8 cellular contexts compared by ENCODE assay signal in genomic region chr4:67871867-67872266, GRCh38. TPM values are rescaled to one million over a fixed set of nuclear protein-coding genes. Genes with fewer than 3 reads are reported as not detected.
DNase-seq lines count a peak whose midpoint lies in the region; ATAC-seq and TF ChIP-seq lines count a peak whose summit lies in the region.

No MANE protein-coding gene starts in this region.

- H3K4me3 ChIP-seq in HL-60 (replicated peaks; ENCODE audit: insufficient read depth, low read length) (no peak overlapping the region), psoas muscle (no peak overlapping the region)

- in situ Hi-C loops in G401 (cut with HindIII; ENCODE audit: low sequenced_read_pairs), result no loop called here

- peaks cover under 1% of the 10 kb centered on the region for H3K9me3 ChIP-seq in psoas muscle

- ATAC-seq in GM21390 (IDR thresholded peaks at IDR 0.05; ENCODE audit: unreplicated experiment) (peak; percentile 92), HG02938 (IDR thresholded peaks at IDR 0.05; ENCODE audit: unreplicated experiment) (no peak), psoas muscle (no peak)

- H3K4me1 ChIP-seq in psoas muscle, result no peaks in the 10 kb centered on the region

- peak; percentile 66 for TF ChIP-seq CTCF in HL-60 (IDR thresholded peaks at IDR 0.05; ENCODE audit: insufficient read depth, low read length)
- TF ChIP-seq CTCF in psoas muscle (IDR thresholded peaks at IDR 0.05), result no peak

- no peaks in the 10 kb centered on the region for H3K36me3 ChIP-seq in psoas muscle (ENCODE audit: insufficient read depth in 1 of 2, low read depth in 1 of 2)

- DNase-seq in G401 (ENCODE audit: low spot score) (peak; percentile 35), HL-60 (ENCODE audit: low read depth in 1 of 2, low spot score in 1 of 2) (peak in 1 of 2 experiments; percentile 28), SHP77 treated with DMSO at 0.1 percent for 48 hours (lab: John Stamatoyannopoulos, UW) (peak; percentile 11), glomerular endothelial cell (ENCODE audit: extremely low read depth, low read depth, low spot score) (peak; percentile 22), psoas muscle (no peak)
- DNase-seq in stimulated activated CD4-positive, alpha-beta T cell treated with anti-CD3 and anti-CD28 coated beads, Interleukin-2, amount 100 ng/mL, for 48 hours, result no peak

- no peaks in the 10 kb centered on the region for H3K27me3 ChIP-seq in HL-60 (ENCODE audit: insufficient read depth, poor library complexity, severe bottlenecking)
- H3K27me3 ChIP-seq in psoas muscle (ENCODE audit: insufficient read depth in 3 of 3, low read length in 2 of 3), result no peaks in the 10 kb centered on the region

- intact Hi-C loops in psoas muscle (cut with DNase I), result no loop called here

- H3K27ac ChIP-seq in HL-60 (replicated peaks), result no peak overlapping the region
- H3K27ac ChIP-seq in psoas muscle, result no peak overlapping the region

RNA-seq across cellular contexts. Expression of gene TMPRSS11D, which starts 11.9 kb away (rescaled TPM):
- not detected in 2 replicates for total RNA-seq in G401 (2014; rRNA removed; shearing (Covaris generic))
- total RNA-seq in glomerular endothelial cell (not detected in 2 replicates), psoas muscle (not detected)
- under 1 TPM in 1 of 3 donors, not detected in 2; 0.10 TPM for polyA plus RNA-seq in psoas muscle

Comparison
In these comparisons a context has a peak if more than half of its experiments do, and no peak if none do; other contexts are left out.
1. DNase-seq: peak in G401 (single experiment), SHP77 treated with DMSO at 0.1 percent for 48 hours (single experiment) and glomerular endothelial cell (single experiment); none in stimulated activated CD4-positive, alpha-beta T cell treated with anti-CD3 and anti-CD28 coated beads, Interleukin-2, amount 100 ng/mL, for 48 hours (0 of 2) and psoas muscle (0 of 2).